In the genomic region with DNA sequence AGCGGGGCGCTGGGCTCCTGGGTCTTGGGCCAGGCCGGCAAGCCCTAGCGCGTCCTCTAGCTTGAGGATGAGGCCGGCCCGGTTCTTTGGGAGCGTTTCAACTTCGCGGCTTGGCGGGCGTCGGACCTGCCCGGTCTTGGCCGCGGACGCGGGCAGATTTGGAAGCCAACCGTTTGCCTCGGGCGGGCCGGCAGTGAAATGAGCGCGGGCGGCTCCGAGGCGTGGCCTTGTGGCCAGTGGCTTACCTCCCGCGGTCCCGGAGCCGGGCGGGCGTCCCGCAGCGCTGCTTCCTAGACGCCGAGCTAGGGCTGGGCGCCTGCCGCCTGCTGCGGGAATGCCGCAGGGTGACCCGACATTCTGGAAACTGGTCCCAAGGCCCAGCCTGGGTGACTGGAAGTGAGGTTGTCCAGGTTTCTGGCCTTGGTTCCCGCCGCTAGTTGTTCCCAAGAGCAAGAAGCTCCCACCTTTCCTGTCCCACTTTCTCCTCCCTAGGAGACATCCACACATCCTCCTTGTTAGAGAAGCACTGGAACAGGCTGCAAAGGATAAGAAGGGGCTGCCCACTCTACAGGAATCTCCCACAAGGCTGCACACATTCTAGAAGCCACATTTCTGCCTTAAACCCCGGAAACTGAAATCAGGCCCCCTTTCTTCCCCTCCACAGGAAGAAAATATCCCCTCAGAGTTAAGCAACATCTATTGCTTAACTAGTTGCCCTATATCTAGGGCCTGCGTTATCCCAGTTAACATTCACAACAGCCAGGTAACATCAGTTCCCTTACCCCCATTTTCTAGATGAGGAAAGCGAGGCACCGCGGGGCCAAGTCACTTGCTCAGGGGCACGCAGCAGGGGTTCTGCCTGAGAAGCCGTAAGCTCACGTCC, we compare ENCODE assay signal across 1 cellular context.
TF ChIP-seq lines count a peak whose summit lies in the region.

No MANE protein-coding gene starts in this region.

TF ChIP-seq in GM12878, 131 proteins besides CTCF, POLR2A, EP300 and RAD21:
- TF ChIP-seq SMAD1 (IDR thresholded peaks at IDR 0.05; ENCODE audit: low read depth, partially characterized antibody) (no peak), SUZ12 (IDR thresholded peaks at IDR 0.05; ENCODE audit: unreplicated experiment) (peak; percentile 10)
